In genomic region chr5:6387970-6388369, GRCh38 we compare ENCODE assay signal across 7 cellular contexts.
"Had no signal": no experiment of that assay in that cellular context is flagged by ENCODE, and none has a peak within 500 bp of the region (broad histone marks: within the 10 kb centered on the region; RNA-seq: fewer than 3 reads in every experiment).

No MANE protein-coding gene starts in this region.

- H3K4me3 ChIP-seq: K562 had no signal

- FAIRE-seq: HTR-8/SVneo, K562 had no signal

- ATAC-seq: K562 had no signal

- H3K4me3 Mint-ChIP-seq: IgD-negative memory B cell had no signal

- H3K27ac ChIP-seq: HL-60 had no signal

- H3K4me1 Mint-ChIP-seq: IgD-negative memory B cell had no signal

- DNase-seq: IMR-90, KBM-7, KG1 had no signal

- H3K27ac Mint-ChIP-seq: IgD-negative memory B cell had no signal
